ENCODE assay signal across 20 cellular contexts in the genomic region with DNA sequence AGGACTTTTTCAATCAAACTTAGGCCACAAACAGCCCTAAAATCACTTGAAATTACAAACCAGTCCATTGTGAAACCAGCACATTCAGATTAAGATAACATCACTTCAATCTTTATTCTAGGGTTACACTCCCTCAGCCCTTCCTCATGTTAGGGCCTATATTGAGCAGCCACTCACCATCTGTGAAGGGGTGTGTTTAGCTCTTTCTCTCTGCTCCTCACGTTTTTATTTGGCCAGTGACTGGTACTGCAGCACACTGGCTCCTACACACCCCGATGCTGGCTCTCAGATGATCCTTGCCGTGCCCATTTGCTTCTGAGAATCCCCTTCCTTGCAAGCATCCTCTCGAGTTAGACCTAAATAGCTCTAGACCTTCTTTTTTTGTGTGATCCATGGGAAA.
DNase-seq lines count a peak whose midpoint lies in the region; FAIRE-seq and TF ChIP-seq lines count a peak whose summit lies in the region.
"Had no signal": no experiment of that assay in that cellular context is flagged by ENCODE, and none has a peak within 500 bp of the region (broad histone marks: within the 10 kb centered on the region; RNA-seq: fewer than 3 reads in every experiment).

No MANE protein-coding gene starts in this region.

- 72 to 78% methylated on average over 4 of the region's 4 CpGs for WGBS in sigmoid colon, 2 donors
- 71% methylated on average over 4 of the region's 4 CpGs for WGBS in esophagus muscularis mucosa

- H3K9me1 ChIP-seq in keratinocyte (ENCODE audit: control insufficient read depth, extremely low read depth, insufficient read depth, low read length), result no peaks in the 10 kb centered on the region

- H3K4me2 ChIP-seq in astrocyte (ENCODE audit: low read length), result no peak overlapping the region
- H3K4me2 ChIP-seq in keratinocyte (ENCODE audit: control insufficient read depth, extremely low read depth, insufficient read depth, low read depth, low read length), result no peak overlapping the region

- H3K4me1 ChIP-seq in astrocyte (ENCODE audit: insufficient read depth, low read length) (peaks cover 27% of the 10 kb centered on the region), keratinocyte (ENCODE audit: control insufficient read depth, extremely low read depth, insufficient read depth, low read length) (peaks cover 24% of the 10 kb centered on the region), sigmoid colon (no peaks in the 10 kb centered on the region), esophagus muscularis mucosa (peaks cover 0 to 12% (median 3%) of the 10 kb centered on the region in 4 donors)

- no peaks in the 10 kb centered on the region for H4K20me1 ChIP-seq in astrocyte (ENCODE audit: insufficient read depth, low read length)
- no peaks in the 10 kb centered on the region for H4K20me1 ChIP-seq in keratinocyte (ENCODE audit: control insufficient read depth, extremely low read depth, insufficient read depth, low read length)

- H3K9me3 Mint-ChIP-seq in astrocyte (ENCODE audit: unreplicated experiment), result no peaks in the 10 kb centered on the region

- no peak overlapping the region for H3K4me3 ChIP-seq in astrocyte (ENCODE audit: insufficient read depth, low read depth, low read length)
- no peak overlapping the region for H3K4me3 ChIP-seq in keratinocyte (ENCODE audit: control insufficient read depth in 2 of 3, extremely low read depth in 1 of 3, insufficient read depth in 2 of 3, low read depth in 1 of 3, low read length in 3 of 3)
- no peak overlapping the region for H3K4me3 ChIP-seq in sigmoid colon
- H3K4me3 ChIP-seq in esophagus muscularis mucosa, result no peak overlapping the region

- H3K79me2 ChIP-seq in astrocyte (ENCODE audit: insufficient read depth, low read length) (no peaks in the 10 kb centered on the region), keratinocyte (ENCODE audit: control insufficient read depth, insufficient read depth, low read length) (no peaks in the 10 kb centered on the region)

- H3K27ac Mint-ChIP-seq in astrocyte (ENCODE audit: unreplicated experiment), result no peak overlapping the region
- H3K27ac Mint-ChIP-seq: CD14-positive monocyte had no signal

- no peak for TF ChIP-seq POLR2A in sigmoid colon (IDR thresholded peaks at IDR 0.05)
- TF ChIP-seq POLR2A in esophagus muscularis mucosa (IDR thresholded peaks at IDR 0.05; ENCODE audit: low read depth), result no peak

- FAIRE-seq in astrocyte (lab: Jason Lieb, UNC), result peak; percentile 43
- peak; percentile 13 for FAIRE-seq in keratinocyte (lab: Jason Lieb, UNC)
- FAIRE-seq: A204.1 had no signal

- H3K9me3 ChIP-seq in astrocyte (ENCODE audit: insufficient read depth, low read depth, low read length), result no peaks in the 10 kb centered on the region
- H3K9me3 ChIP-seq in keratinocyte (ENCODE audit: control insufficient read depth, low read depth, low read length), result peaks cover 1% of the 10 kb centered on the region
- H3K9me3 ChIP-seq in sigmoid colon, result no peaks in the 10 kb centered on the region
- H3K9me3 ChIP-seq in esophagus muscularis mucosa, result no peaks in the 10 kb centered on the region

- intact Hi-C loops in sigmoid colon (cut with DNase I) (no loop called here), esophagus muscularis mucosa (cut with DNase I) (no loop called here)

- no peaks in the 10 kb centered on the region for H3K27me3 Mint-ChIP-seq in astrocyte (ENCODE audit: low read depth, unreplicated experiment)

- peaks cover 16% of the 10 kb centered on the region for H3K4me1 Mint-ChIP-seq in astrocyte (ENCODE audit: low read depth, unreplicated experiment)
- H3K4me1 Mint-ChIP-seq: CD14-positive monocyte had no signal

- H3K9ac ChIP-seq in astrocyte (ENCODE audit: low read length) (peak overlapping the region; percentile 88), keratinocyte (ENCODE audit: control insufficient read depth, extremely low read depth, insufficient read depth, low read length) (peak overlapping the region; percentile 7)

- DNase-seq in DMS 273 (lab: John Stamatoyannopoulos, UW; ENCODE audit: unreplicated experiment) (peak; percentile 68), M059J (ENCODE audit: low read depth) (peak; percentile 11), astrocyte (ENCODE audit: low read depth) (peak; percentile 26), keratinocyte (ENCODE audit: low read depth, low spot score) (no peak), NCI-H2081 (lab: John Stamatoyannopoulos, UW) (no peak), sigmoid colon (no peak), superior temporal gyrus (ENCODE audit: extremely low spot score) (no peak), esophagus muscularis mucosa (ENCODE audit: extremely low spot score) (no peak)
- DNase-seq: H7, Kasumi-1, MM.1S, NCI-H1048, NCI-H1436, NCI-H1930, NCI-H524 treated with DMSO at 0.1 percent for 48 hours, PC-3, SIG-M5 had no signal

- no peak overlapping the region for H3K4me3 Mint-ChIP-seq in astrocyte (ENCODE audit: unreplicated experiment)
- H3K4me3 Mint-ChIP-seq: CD14-positive monocyte had no signal

- TF ChIP-seq EP300 in sigmoid colon (IDR thresholded peaks at IDR 0.05), result no peak
- TF ChIP-seq EP300 in esophagus muscularis mucosa (IDR thresholded peaks at IDR 0.05), result no peak

- H3K36me3 ChIP-seq in astrocyte (ENCODE audit: insufficient read depth, low read length) (no peaks in the 10 kb centered on the region), keratinocyte (ENCODE audit: control insufficient read depth in 2 of 2, extremely low read depth in 1 of 2, insufficient read depth in 2 of 2, low read length in 2 of 2) (peaks cover 0 to 5% of the 10 kb centered on the region in 2 experiments), sigmoid colon (no peaks in the 10 kb centered on the region), esophagus muscularis mucosa (no peaks in the 10 kb centered on the region)

- no peak for TF ChIP-seq CTCF in astrocyte (IDR thresholded peaks at IDR 0.05; ENCODE audit: insufficient read depth, low read depth, low read length)
- TF ChIP-seq CTCF in keratinocyte (optimal IDR thresholded peaks at IDR 0.05 in 1 of 3, IDR thresholded peaks at IDR 0.05 in 1 of 3, conservative IDR thresholded peaks at IDR 0.05 in 1 of 3; ENCODE audit: extremely low read depth in 1 of 3, insufficient read depth in 2 of 3, low read length in 3 of 3), result no peak
- TF ChIP-seq CTCF in sigmoid colon (IDR thresholded peaks at IDR 0.05), result no peak
- no peak for TF ChIP-seq CTCF in esophagus muscularis mucosa (IDR thresholded peaks at IDR 0.05)

- dilution Hi-C loops in keratinocyte (cut with MboI; ENCODE audit: extremely low pct_ligation_motif_present, low sequenced_read_pairs), result no loop called here

- no peak overlapping the region for H2AFZ ChIP-seq in astrocyte (ENCODE audit: low read depth, low read length)
- H2AFZ ChIP-seq in keratinocyte (ENCODE audit: control insufficient read depth, low read length), result peak overlapping the region; percentile 30

- peak overlapping the region; percentile 99 for H3K27ac ChIP-seq in astrocyte (ENCODE audit: low read depth, low read length)
- H3K27ac ChIP-seq in keratinocyte (ENCODE audit: control insufficient read depth, insufficient read depth, low read length), result peak overlapping the region; percentile 60
- H3K27ac ChIP-seq in sigmoid colon, result no peak overlapping the region
- no peak overlapping the region for H3K27ac ChIP-seq in esophagus muscularis mucosa (replicated peaks in 1 of 4)
- H3K27ac ChIP-seq: RWPE1 had no signal

- H3K27me3 ChIP-seq in astrocyte (ENCODE audit: insufficient read depth, low read length), result no peaks in the 10 kb centered on the region
- H3K27me3 ChIP-seq in keratinocyte (ENCODE audit: control insufficient read depth, extremely low read depth, insufficient read depth, low read length), result no peaks in the 10 kb centered on the region
- H3K27me3 ChIP-seq in sigmoid colon, result no peaks in the 10 kb centered on the region
- no peaks in the 10 kb centered on the region for H3K27me3 ChIP-seq in esophagus muscularis mucosa

- H3K36me3 Mint-ChIP-seq in astrocyte (ENCODE audit: low read depth, unreplicated experiment), result no peaks in the 10 kb centered on the region
- H3K36me3 Mint-ChIP-seq: CD14-positive monocyte had no signal

Comparison
In these comparisons a context has a peak if more than half of its experiments do, and no peak if none do; other contexts are left out.
1. DNase-seq: peak in DMS 273 (single experiment), M059J (single experiment) and astrocyte (single experiment); none in keratinocyte (single experiment), NCI-H2081 (0 of 2), sigmoid colon (single experiment), superior temporal gyrus (single experiment) and esophagus muscularis mucosa (single experiment).
2. H3K27ac ChIP-seq: peak in astrocyte (single experiment) and keratinocyte (single experiment); none in sigmoid colon (0 of 4) and esophagus muscularis mucosa (0 of 4).